11 cellular contexts compared by ENCODE assay signal in genomic region chr14:31326111-31326510, GRCh38.
DNase-seq lines count a peak whose midpoint lies in the region; ATAC-seq and TF ChIP-seq lines count a peak whose summit lies in the region.
"Had no signal": no experiment of that assay in that cellular context is flagged by ENCODE, and none has a peak within 500 bp of the region (broad histone marks: within the 10 kb centered on the region; RNA-seq: fewer than 3 reads in every experiment).

No MANE protein-coding gene starts in this region.

- TF ChIP-seq POLR2A in upper lobe of left lung (IDR thresholded peaks at IDR 0.05), result no peak

- no peaks in the 10 kb centered on the region for H3K27me3 ChIP-seq in upper lobe of left lung

- no peak for TF ChIP-seq EP300 in upper lobe of left lung (IDR thresholded peaks at IDR 0.05)

- H3K27me3 Mint-ChIP-seq in osteocyte (ENCODE audit: unreplicated experiment), result no peaks in the 10 kb centered on the region

- no peak overlapping the region for H3K27ac ChIP-seq in upper lobe of left lung
- H3K27ac ChIP-seq: coronary artery had no signal

- H3K9me3 ChIP-seq in upper lobe of left lung, result peaks cover 3 to 9% (median 8%) of the 10 kb centered on the region in 4 donors

- H3K4me1 ChIP-seq in upper lobe of left lung, result no peaks in the 10 kb centered on the region

- H3K27ac Mint-ChIP-seq in osteocyte (ENCODE audit: unreplicated experiment), result no peak overlapping the region

- peaks cover 28% of the 10 kb centered on the region for H3K36me3 Mint-ChIP-seq in osteocyte (ENCODE audit: unreplicated experiment)

- peaks cover 2 to 21% (median 14%) of the 10 kb centered on the region in 4 donors for H3K36me3 ChIP-seq in upper lobe of left lung

- H3K4me1 Mint-ChIP-seq in osteocyte (ENCODE audit: unreplicated experiment), result no peaks in the 10 kb centered on the region

- H3K4me3 ChIP-seq in cardiac fibroblast (replicated peaks in 1 of 2; ENCODE audit: low read depth in 2 of 2, low read length in 2 of 2) (no peak overlapping the region), upper lobe of left lung (no peak overlapping the region)
- H3K4me3 ChIP-seq: coronary artery had no signal

- H3K4me3 Mint-ChIP-seq in osteocyte (ENCODE audit: unreplicated experiment), result no peak overlapping the region

- TF ChIP-seq CTCF in cardiac fibroblast (IDR thresholded peaks at IDR 0.05; ENCODE audit: low read depth, low read length) (no peak), osteocyte (IDR thresholded peaks at IDR 0.05) (peak; percentile 26), upper lobe of left lung (IDR thresholded peaks at IDR 0.05) (no peak)

- no peaks in the 10 kb centered on the region for H3K9me3 Mint-ChIP-seq in osteocyte (ENCODE audit: unreplicated experiment)

- no peak for ATAC-seq in upper lobe of left lung (ENCODE audit: low FRiP score in 2 of 2)

- DNase-seq in NCI-H446 treated with DMSO at 0.1 percent for 48 hours (lab: John Stamatoyannopoulos, UW) (peak; percentile 27), NCI-H446 (lab: John Stamatoyannopoulos, UW) (no peak), NCI-H69 (lab: John Stamatoyannopoulos, UW) (peak; percentile 59), cardiac fibroblast (ENCODE audit: low read depth in 2 of 2) (peak; percentile 30 to 50), osteocyte (ENCODE audit: extremely low spot score, unreplicated experiment) (no peak), HK-2 (ENCODE audit: unreplicated experiment) (no peak), upper lobe of left lung (no peak), activated gamma-delta T cell (lab: John Stamatoyannopoulos, UW) (no peak)
- DNase-seq: NCI-H2107, T-helper 1 cell had no signal

Comparison
In these comparisons a context has a peak if more than half of its experiments do, and no peak if none do; other contexts are left out.
1. DNase-seq: peak in NCI-H446 treated with DMSO at 0.1 percent for 48 hours (single experiment), NCI-H69 (single experiment) and cardiac fibroblast (2 of 2); none in NCI-H446 (0 of 2), osteocyte (single experiment), HK-2 (single experiment), upper lobe of left lung (0 of 2) and activated gamma-delta T cell (single experiment).